Comparison of ENCODE assay signal across 8 cellular contexts in genomic region chr12:116533343-116534248, GRCh38. TPM values are rescaled to one million over a fixed set of nuclear protein-coding genes. Genes with fewer than 3 reads are reported as not detected.
DNase-seq lines count a peak whose midpoint lies in the region; ATAC-seq and TF ChIP-seq lines count a peak whose summit lies in the region.

No MANE protein-coding gene starts in this region.

- peak overlapping the region; percentile 88 for H3K4me2 ChIP-seq in PC-3 (ENCODE audit: low read length)

- H3K9me2 ChIP-seq in PC-3 (replicated peaks; ENCODE audit: low read length) = no peaks in the 10 kb centered on the region

- peak overlapping the region; percentile 85 for H3K4me3 Mint-ChIP-seq in activated T-cell treated with anti-CD3 and anti-CD28 coated beads, Interleukin-2, amount 50 U/mL, for 4 hours

- H3K79me2 ChIP-seq in PC-3 (ENCODE audit: low read length) = no peaks in the 10 kb centered on the region

- peak in 1 of 4 donors; percentile 61 for TF ChIP-seq POLR2A in esophagus squamous epithelium (IDR thresholded peaks at IDR 0.05)

- no peaks in the 10 kb centered on the region for H4K20me1 ChIP-seq in PC-3 (ENCODE audit: low read length)

- DNase-seq in AG08396 (ENCODE audit: low spot score) (peak; percentile 88), GM19240 (ENCODE audit: insufficient read length, low spot score) (peak; percentile 73), PC-3 (peak; percentile 81), esophagus squamous epithelium (lab: John Stamatoyannopoulos, UW) (no peak)
- DNase-seq in activated T-cell treated with anti-CD3 and anti-CD28 coated beads, Interleukin-2, amount 50 U/mL, for 4 hours = peak; percentile 78
- DNase-seq in stimulated activated CD8-positive, alpha-beta memory T cell treated with anti-CD3 and anti-CD28 coated beads, Interleukin-7, amount 100 ng/mL, for 24 hours (ENCODE audit: low read depth) = peak; percentile 67

- H3K36me3 ChIP-seq in HUES48 (ENCODE audit: control insufficient read depth, insufficient read depth, low read length) (no peaks in the 10 kb centered on the region), PC-3 (ENCODE audit: low read depth, low read length) (no peaks in the 10 kb centered on the region), esophagus squamous epithelium (no peaks in the 10 kb centered on the region), muscle layer of duodenum (ENCODE audit: control insufficient read depth in 1 of 2, insufficient read depth in 2 of 2, low read length in 2 of 2) (no peaks in the 10 kb centered on the region)

- no peaks in the 10 kb centered on the region for H3K9me3 Mint-ChIP-seq in activated T-cell treated with anti-CD3 and anti-CD28 coated beads, Interleukin-2, amount 50 U/mL, for 4 hours

- H3K27me3 ChIP-seq in HUES48 (ENCODE audit: control insufficient read depth, insufficient read depth, low read length) (no peaks in the 10 kb centered on the region), PC-3 (ENCODE audit: low read length) (no peaks in the 10 kb centered on the region), esophagus squamous epithelium (no peaks in the 10 kb centered on the region), muscle layer of duodenum (ENCODE audit: low read depth, low read length) (no peaks in the 10 kb centered on the region)

- H2AFZ ChIP-seq in PC-3 (ENCODE audit: low read length) = peak overlapping the region; percentile 87

- H3F3A ChIP-seq in PC-3 (ENCODE audit: low read length, unreplicated experiment) = no peaks in the 10 kb centered on the region

- H3K9me3 ChIP-seq in HUES48 (ENCODE audit: control insufficient read depth, insufficient read depth, low read length) (no peaks in the 10 kb centered on the region), PC-3 (ENCODE audit: low read length) (no peaks in the 10 kb centered on the region), esophagus squamous epithelium (no peaks in the 10 kb centered on the region), muscle layer of duodenum (ENCODE audit: control insufficient read depth in 1 of 2, low read length in 2 of 2) (no peaks in the 10 kb centered on the region)

- H3K4me1 ChIP-seq in HUES48 (ENCODE audit: control insufficient read depth, insufficient read depth, low read length) = peaks cover 17% of the 10 kb centered on the region
- peaks cover 30% of the 10 kb centered on the region for H3K4me1 ChIP-seq in PC-3 (ENCODE audit: insufficient read depth, low read length)
- peaks cover 20 to 68% (median 46%) of the 10 kb centered on the region in 3 donors for H3K4me1 ChIP-seq in esophagus squamous epithelium
- peaks cover 9 to 17% of the 10 kb centered on the region in 2 donors for H3K4me1 ChIP-seq in muscle layer of duodenum (ENCODE audit: control insufficient read depth in 1 of 2, insufficient read depth in 2 of 2, low read length in 2 of 2)

- H3K9ac ChIP-seq in HUES48 (ENCODE audit: low read depth, low read length) = peak overlapping the region; percentile 68
- H3K9ac ChIP-seq in PC-3 (ENCODE audit: low read length) = peak overlapping the region; percentile 67

- WGBS in esophagus squamous epithelium, 2 donors = 0% methylated on average over 23 to 29 of the region's 32 CpGs

- H3K4me3 ChIP-seq in HUES48 (ENCODE audit: low read depth, low read length) (peak overlapping the region; percentile 88), PC-3 (ENCODE audit: low read length) (peak overlapping the region; percentile 68), esophagus squamous epithelium (peak overlapping the region; percentile 39 to 77 (median 65)), muscle layer of duodenum (ENCODE audit: low read depth in 1 of 2, low read length in 2 of 2) (peak overlapping the region; percentile 71)

- intact Hi-C loops in PC-3 (cut with micrococcal nuclease) (no loop called here), esophagus squamous epithelium (cut with DNase I) (no loop called here)

- CTCF ChIA-PET in PC-3 (lab: Charles Lee) = interaction anchor here (0.5 to 0.8 kb wide), 2 partner anchors 38 to 67 kb away, joined by 3 to 5 read pairs; no protein-coding TSS in a partner anchor

- BruUV-seq in PC-3 (replicated peaks; lab: Mats Ljungman, UMichigan) = no TSS peak

- peak; percentile 70 for ATAC-seq in PC-3
- ATAC-seq in activated T-cell treated with anti-CD3 and anti-CD28 coated beads, Interleukin-2, amount 50 U/mL, for 4 hours = peak; percentile 91 to 93

- H3K36me3 Mint-ChIP-seq in activated T-cell treated with anti-CD3 and anti-CD28 coated beads, Interleukin-2, amount 50 U/mL, for 4 hours (ENCODE audit: insufficient read depth) = no peaks in the 10 kb centered on the region

- no peak for TF ChIP-seq CTCF in PC-3 (conservative IDR thresholded peaks at IDR 0.05; ENCODE audit: low read depth, low read length)
- no peak for TF ChIP-seq CTCF in esophagus squamous epithelium (IDR thresholded peaks at IDR 0.05)

- POLR2A ChIA-PET in PC-3 (lab: Charles Lee; ENCODE audit: unreplicated experiment) = interaction anchor here (0.6 to 0.8 kb wide), 3 partner anchors 8 to 276 kb away, joined by 3 to 21 read pairs (median 5); no protein-coding TSS in a partner anchor

- H3K27ac ChIP-seq in HUES48 (ENCODE audit: low read depth, low read length) (peak overlapping the region; percentile 70), PC-3 (ENCODE audit: low read length) (peak overlapping the region; percentile 52), esophagus squamous epithelium (peak overlapping the region; percentile 74 to 91 (median 90)), muscle layer of duodenum (ENCODE audit: low read length) (peak overlapping the region; percentile 27)

- peaks cover 36% of the 10 kb centered on the region for H3K4me1 Mint-ChIP-seq in activated T-cell treated with anti-CD3 and anti-CD28 coated beads, Interleukin-2, amount 50 U/mL, for 4 hours (ENCODE audit: low read depth)

- no peaks in the 10 kb centered on the region for H3K27me3 Mint-ChIP-seq in activated T-cell treated with anti-CD3 and anti-CD28 coated beads, Interleukin-2, amount 50 U/mL, for 4 hours (ENCODE audit: low read depth)

RNA-seq across cellular contexts. Expression of gene MAP1LC3B2, which starts 25.6 kb away (rescaled TPM):
- total RNA-seq in PC-3 (2014; rRNA removed) (not detected in 2 replicates), esophagus squamous epithelium (under 1 TPM in 2 of 4 donors, not detected in 2; 0.76 TPM)
- total RNA-seq in activated T-cell treated with anti-CD3 and anti-CD28 coated beads, Interleukin-2, amount 50 U/mL, for 4 hours = 1 to 10 TPM in 2 of 3 donors, not detected in 1; 1.1 to 1.5 TPM

Comparison
In these comparisons a context has a peak if more than half of its experiments do, and no peak if none do; other contexts are left out.
1. H3K27ac ChIP-seq: peak in every context shown above with its lines; median percentile 90 in esophagus squamous epithelium; 70 in HUES48; 52 in PC-3; 27 in muscle layer of duodenum.